Comparison of ENCODE assay signal across 23 cellular contexts in the genomic region with DNA sequence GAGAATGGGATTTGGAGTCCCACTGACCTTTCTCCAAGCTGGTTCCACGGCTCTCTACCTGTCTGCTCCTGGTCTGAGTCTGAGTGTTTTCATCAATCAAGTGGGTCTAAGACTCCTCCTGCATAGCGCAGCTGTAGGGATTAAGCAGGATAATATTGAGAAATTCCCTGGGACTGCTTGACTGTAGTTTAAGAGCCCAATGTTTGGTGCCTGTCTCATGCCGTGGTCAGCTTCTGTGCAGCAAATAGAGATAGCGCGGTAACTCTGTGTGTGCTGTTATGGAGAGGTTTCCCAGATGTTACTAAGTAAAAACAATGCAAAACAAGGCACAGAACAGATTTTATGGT.
"Had no signal": no experiment of that assay in that cellular context is flagged by ENCODE, and none has a peak within 500 bp of the region (broad histone marks: within the 10 kb centered on the region; RNA-seq: fewer than 3 reads in every experiment).

No MANE protein-coding gene starts in this region.

- DNase-seq: activated CD4-positive, alpha-beta memory T cell treated with anti-CD3 and anti-CD28 coated beads, Interleukin-2, amount 10 ng/mL, durations not matched to agents 7 days and 5 days; activated CD4-positive, alpha-beta T cell treated with anti-CD3 and anti-CD28 coated beads for 48 hours; activated effector memory CD4-positive, alpha-beta T cell treated with anti-CD3 and anti-CD28 coated beads, Interleukin-2, amount 50 U/mL, for 16 hours; activated naive CD4-positive, alpha-beta T cell treated with anti-CD3 and anti-CD28 coated beads, Interleukin-2, amount 10 ng/mL, durations not matched to agents 7 days and 5 days; activated T-cell treated with anti-CD3 and anti-CD28 coated beads for 4 hours; body of pancreas; foreskin fibroblast; heart right ventricle; naive thymus-derived CD8-positive, alpha-beta T cell; stimulated activated CD4-positive, alpha-beta T cell treated with anti-CD3 and anti-CD28 coated beads, Interleukin-2, amount 100 ng/mL, for 24 hours; stimulated activated naive CD8-positive, alpha-beta T cell treated with anti-CD3 and anti-CD28 coated beads, Interleukin-15, amount 100 ng/mL, for 72 hours; T-helper 17 cell; transverse colon had no signal

- H3K27me3 ChIP-seq: body of pancreas, heart right ventricle, ovary, right atrium auricular region, suprapubic skin, transverse colon, vagina had no signal

- H3K9me3 ChIP-seq: body of pancreas, heart right ventricle, ovary, prostate gland, right atrium auricular region, suprapubic skin, transverse colon, vagina had no signal

- H3K27ac ChIP-seq: body of pancreas, epithelial cell of prostate, heart right ventricle, ovary, prostate gland, right atrium auricular region, skin epidermis, suprapubic skin, transverse colon, vagina had no signal

- H3K9me3 Mint-ChIP-seq: activated CD4-positive, alpha-beta memory T cell treated with anti-CD3 and anti-CD28 coated beads, Interleukin-2, amount 10 ng/mL, durations not matched to agents 7 days and 5 days; activated naive CD4-positive, alpha-beta T cell treated with anti-CD3 and anti-CD28 coated beads, Interleukin-2, amount 10 ng/mL, durations not matched to agents 7 days and 5 days; naive thymus-derived CD8-positive, alpha-beta T cell; stimulated activated effector memory CD8-positive, alpha-beta T cell treated with anti-CD3 and anti-CD28 coated beads, Interleukin-12 subunit alpha, Interleukin-12 subunit beta, amount 100 ng/mL, for 72 hours; stimulated activated naive CD8-positive, alpha-beta T cell treated with anti-CD3 and anti-CD28 coated beads, Interleukin-15, amount 100 ng/mL, for 72 hours had no signal

- FAIRE-seq: keratinocyte had no signal

- H3K4me3 Mint-ChIP-seq: activated CD4-positive, alpha-beta memory T cell treated with anti-CD3 and anti-CD28 coated beads, Interleukin-2, amount 10 ng/mL, durations not matched to agents 7 days and 5 days; activated naive CD4-positive, alpha-beta T cell treated with anti-CD3 and anti-CD28 coated beads, Interleukin-2, amount 10 ng/mL, durations not matched to agents 7 days and 5 days; naive thymus-derived CD8-positive, alpha-beta T cell; stimulated activated effector memory CD8-positive, alpha-beta T cell treated with anti-CD3 and anti-CD28 coated beads, Interleukin-12 subunit alpha, Interleukin-12 subunit beta, amount 100 ng/mL, for 72 hours; stimulated activated naive CD8-positive, alpha-beta T cell treated with anti-CD3 and anti-CD28 coated beads, Interleukin-15, amount 100 ng/mL, for 72 hours; T-helper 17 cell had no signal

- H3K4me1 ChIP-seq: body of pancreas, prostate gland, right atrium auricular region had no signal

- H3K27ac Mint-ChIP-seq: activated CD4-positive, alpha-beta memory T cell treated with anti-CD3 and anti-CD28 coated beads, Interleukin-2, amount 10 ng/mL, durations not matched to agents 7 days and 5 days; activated naive CD4-positive, alpha-beta T cell treated with anti-CD3 and anti-CD28 coated beads, Interleukin-2, amount 10 ng/mL, durations not matched to agents 7 days and 5 days; stimulated activated effector memory CD8-positive, alpha-beta T cell treated with anti-CD3 and anti-CD28 coated beads, Interleukin-12 subunit alpha, Interleukin-12 subunit beta, amount 100 ng/mL, for 72 hours; stimulated activated naive CD8-positive, alpha-beta T cell treated with anti-CD3 and anti-CD28 coated beads, Interleukin-15, amount 100 ng/mL, for 72 hours had no signal

- H3K4me3 ChIP-seq: body of pancreas, heart right ventricle, lung, ovary, prostate gland, right atrium auricular region, skin epidermis, suprapubic skin, transverse colon, vagina had no signal

- H3K36me3 Mint-ChIP-seq: activated naive CD4-positive, alpha-beta T cell treated with anti-CD3 and anti-CD28 coated beads, Interleukin-2, amount 10 ng/mL, durations not matched to agents 7 days and 5 days had no signal

- H3K27me3 Mint-ChIP-seq: activated CD4-positive, alpha-beta memory T cell treated with anti-CD3 and anti-CD28 coated beads, Interleukin-2, amount 10 ng/mL, durations not matched to agents 7 days and 5 days; activated naive CD4-positive, alpha-beta T cell treated with anti-CD3 and anti-CD28 coated beads, Interleukin-2, amount 10 ng/mL, durations not matched to agents 7 days and 5 days; naive thymus-derived CD8-positive, alpha-beta T cell; stimulated activated naive CD8-positive, alpha-beta T cell treated with anti-CD3 and anti-CD28 coated beads, Interleukin-15, amount 100 ng/mL, for 72 hours; T-helper 17 cell had no signal

- ATAC-seq: body of pancreas; heart right ventricle; naive thymus-derived CD8-positive, alpha-beta T cell; stimulated activated effector memory CD8-positive, alpha-beta T cell treated with anti-CD3 and anti-CD28 coated beads, Interleukin-12 subunit alpha, Interleukin-12 subunit beta, amount 100 ng/mL, for 72 hours; stimulated activated naive CD8-positive, alpha-beta T cell treated with anti-CD3 and anti-CD28 coated beads, Interleukin-15, amount 100 ng/mL, for 72 hours; T-helper 17 cell had no signal

- H3K36me3 ChIP-seq: heart right ventricle, ovary, prostate gland, right atrium auricular region, suprapubic skin, transverse colon, vagina had no signal
